In the genomic region with DNA sequence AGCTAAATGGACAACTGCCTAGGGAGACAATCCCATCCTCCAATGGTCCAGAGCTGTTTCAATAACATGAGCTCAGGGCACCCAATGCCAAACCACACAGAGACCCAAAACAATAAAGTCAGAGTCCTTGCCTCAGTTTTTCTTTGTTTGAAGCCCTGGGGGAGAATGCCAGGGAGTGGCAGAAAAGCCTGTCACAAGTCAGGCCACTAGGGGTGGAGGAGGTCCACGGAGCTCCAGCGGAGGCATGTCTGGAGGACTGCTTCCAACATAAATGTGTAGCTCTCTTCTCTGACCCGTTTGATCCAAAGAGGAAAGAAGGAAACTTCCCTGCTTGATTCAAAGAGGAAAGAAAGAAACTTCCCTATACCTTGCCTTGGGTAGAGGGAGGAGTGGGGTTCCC, we compare ENCODE assay signal across 18 cellular contexts.
DNase-seq lines count a peak whose midpoint lies in the region; ATAC-seq, FAIRE-seq and TF ChIP-seq lines count a peak whose summit lies in the region.
"Had no signal": no experiment of that assay in that cellular context is flagged by ENCODE, and none has a peak within 500 bp of the region (broad histone marks: within the 10 kb centered on the region; RNA-seq: fewer than 3 reads in every experiment).

No MANE protein-coding gene starts in this region.

- H3K4me3 ChIP-seq in HepG2 (replicated peaks in 1 of 3; ENCODE audit: insufficient read depth in 1 of 3, low read depth in 2 of 3, low read length in 3 of 3) = no peak overlapping the region
- no peak overlapping the region for H3K4me3 ChIP-seq in right lobe of liver
- H3K4me3 ChIP-seq in WERI-Rb-1 (ENCODE audit: low read depth, low read length) = no peak overlapping the region
- no peak overlapping the region for H3K4me3 ChIP-seq in uterus
- H3K4me3 ChIP-seq: PC-9 had no signal

- DNase-seq in HepG2 (ENCODE audit: low spot score) (no peak), right lobe of liver (no peak), WERI-Rb-1 (no peak), foreskin keratinocyte (no peak), activated gamma-delta T cell (lab: John Stamatoyannopoulos, UW) (no peak), retina (no peak), Right ventricle myocardium superior (no peak), uterus (no peak)
- DNase-seq: BE2C; Calu3; CD4-positive, alpha-beta T cell; DMS53; Karpas-422; NCI-H1105 treated with DMSO at 0.1 percent for 48 hours; NCI-H187; NCI-H446 treated with DMSO at 0.1 percent for 48 hours; NCI-H774; PC-9 had no signal

- H3K27ac ChIP-seq in HepG2 (ENCODE audit: extremely low read length, insufficient read depth, low read length) (no peak overlapping the region), right lobe of liver (no peak overlapping the region), WERI-Rb-1 (no peak overlapping the region), foreskin keratinocyte (peak overlapping the region; percentile 91), uterus (no peak overlapping the region)
- H3K27ac ChIP-seq: PC-9 had no signal

- no peak overlapping the region for H3K9ac ChIP-seq in HepG2 (ENCODE audit: insufficient read depth, low read depth, low read length)

- in situ Hi-C loops in HepG2 (cut with HindIII; ENCODE audit: extremely low pct_ligation_motif_present, low pct_unique_long_range_greater_than_20kb) = no loop called here

- BruUV-seq in HepG2 (replicated peaks; lab: Mats Ljungman, UMichigan) = no TSS peak

- no peaks in the 10 kb centered on the region for H4K20me1 ChIP-seq in HepG2 (ENCODE audit: insufficient read depth, low read length)

- WGBS in HepG2 (ENCODE audit: low lambda C conversion rate) = 81% methylated on average over 3 of the region's 3 CpGs
- 66% methylated on average over 3 of the region's 3 CpGs for WGBS in right lobe of liver (ENCODE audit: insufficient coverage, low coverage, low lambda C conversion rate, missing lambda C conversion rate)

- H3K4me1 ChIP-seq in HepG2 (ENCODE audit: insufficient read depth, low read length) = peaks cover 6% of the 10 kb centered on the region
- peaks cover 0 to 11% (median 3%) of the 10 kb centered on the region in 4 donors for H3K4me1 ChIP-seq in right lobe of liver
- H3K4me1 ChIP-seq in foreskin keratinocyte = peaks cover 62% of the 10 kb centered on the region
- H3K4me1 ChIP-seq in uterus = no peaks in the 10 kb centered on the region
- H3K4me1 ChIP-seq: BE2C had no signal

- H3K9me3 ChIP-seq in HepG2 (ENCODE audit: low read length) (no peaks in the 10 kb centered on the region), right lobe of liver (no peaks in the 10 kb centered on the region), WERI-Rb-1 (ENCODE audit: severe bottlenecking) (no peaks in the 10 kb centered on the region), uterus (no peaks in the 10 kb centered on the region)
- H3K9me3 ChIP-seq: BE2C had no signal

- TF ChIP-seq POLR2A in HepG2 (IDR thresholded peaks at IDR 0.05; ENCODE audit: insufficient read depth in 1 of 2, low read depth in 2 of 2, low read length in 2 of 2) = no peak
- no peak for TF ChIP-seq POLR2A in right lobe of liver (IDR thresholded peaks at IDR 0.05)
- no peak for TF ChIP-seq POLR2A in uterus (IDR thresholded peaks at IDR 0.05)

- CTCF ChIA-PET in HepG2 (lab: Yijun Ruan, JAX; ENCODE audit: low intra/inter-chr PET ratio, low total read pairs) = no interaction called here

- TF ChIP-seq RAD21 in HepG2 (CRISPR knock-in tag; IDR thresholded peaks at IDR 0.05) = no peak

- no peaks in the 10 kb centered on the region for H3K27me3 ChIP-seq in HepG2 (ENCODE audit: control insufficient read depth in 1 of 2, insufficient read depth in 2 of 2, low read length in 2 of 2)
- H3K27me3 ChIP-seq in right lobe of liver = no peaks in the 10 kb centered on the region
- no peaks in the 10 kb centered on the region for H3K27me3 ChIP-seq in WERI-Rb-1 (ENCODE audit: insufficient read depth, low read depth, severe bottlenecking)
- H3K27me3 ChIP-seq in foreskin keratinocyte = no peaks in the 10 kb centered on the region
- no peaks in the 10 kb centered on the region for H3K27me3 ChIP-seq in uterus
- H3K27me3 ChIP-seq: BE2C had no signal

- FAIRE-seq in HepG2 (lab: Jason Lieb, UNC) = no peak

- H2AFZ ChIP-seq in HepG2 (ENCODE audit: low read length) = no peak overlapping the region
- H2AFZ ChIP-seq: PC-9 had no signal

- POLR2A ChIA-PET in HepG2 (lab: Yijun Ruan, JAX) = no interaction called here

- no peak for TF ChIP-seq CTCF in HepG2 (CRISPR knock-in tag; IDR thresholded peaks at IDR 0.05)
- no peak for TF ChIP-seq CTCF in right lobe of liver (IDR thresholded peaks at IDR 0.05)
- TF ChIP-seq CTCF in WERI-Rb-1 (IDR thresholded peaks at IDR 0.05; ENCODE audit: low read depth, low read length) = 0 out of 2 replicates have a peak, but pooled peaks have one; percentile 10
- TF ChIP-seq CTCF in foreskin keratinocyte (conservative IDR thresholded peaks at IDR 0.05) = peak; percentile 9
- TF ChIP-seq CTCF in uterus (IDR thresholded peaks at IDR 0.05) = no peak

- no peaks in the 10 kb centered on the region for H3K36me3 ChIP-seq in HepG2 (replicated peaks in 1 of 2; ENCODE audit: control insufficient read depth in 1 of 2, insufficient read depth in 2 of 2, low read length in 2 of 2)
- H3K36me3 ChIP-seq in right lobe of liver = no peaks in the 10 kb centered on the region
- H3K36me3 ChIP-seq in WERI-Rb-1 = no peaks in the 10 kb centered on the region
- no peaks in the 10 kb centered on the region for H3K36me3 ChIP-seq in uterus
- H3K36me3 ChIP-seq: BE2C had no signal

- ATAC-seq in HepG2 = no peak
- ATAC-seq in right lobe of liver = no peak
- no peak for ATAC-seq in foreskin keratinocyte
- no peak for ATAC-seq in Right ventricle myocardium superior (ENCODE audit: poor library complexity)

- intact Hi-C loops in HepG2 (cut with micrococcal nuclease; ENCODE audit: unreplicated experiment) (no loop called here), right lobe of liver (cut with DNase I) (no loop called here), Right ventricle myocardium superior (cut with DNase I) (no loop called here), uterus (cut with DNase I; ENCODE audit: low total_unique reads) (no loop called here)

- TF ChIP-seq EP300 in HepG2 (IDR thresholded peaks at IDR 0.05; ENCODE audit: low read depth in 2 of 2, low read length in 2 of 2) (no peak), HepG2 (CRISPR knock-in tag; IDR thresholded peaks at IDR 0.05; ENCODE audit: borderline replicate concordance) (no peak)

- no peaks in the 10 kb centered on the region for H3K79me2 ChIP-seq in HepG2 (ENCODE audit: insufficient read depth, low read length)

- H3K4me2 ChIP-seq in HepG2 (ENCODE audit: low read depth, low read length) = no peak overlapping the region
- H3K4me2 ChIP-seq: PC-9 had no signal

TF ChIP-seq in HepG2, 621 proteins besides CTCF, POLR2A, EP300 and RAD21:
- no peak for TF ChIP-seq ZNF263 (CRISPR knock-in tag; IDR thresholded peaks at IDR 0.05)
- TF ChIP-seq STAG1 (CRISPR knock-in tag; IDR thresholded peaks at IDR 0.05) = 0 out of 2 replicates have a peak, but pooled peaks have one; percentile 8

Comparison
In these comparisons a context has a peak if more than half of its experiments do, and no peak if none do; other contexts are left out.
1. CTCF ChIP-seq: peak in WERI-Rb-1 (single experiment) and foreskin keratinocyte (single experiment); none in HepG2 (single experiment), right lobe of liver (0 of 4) and uterus (0 of 4).